ENCODE assay signal across 22 cellular contexts in the genomic region with DNA sequence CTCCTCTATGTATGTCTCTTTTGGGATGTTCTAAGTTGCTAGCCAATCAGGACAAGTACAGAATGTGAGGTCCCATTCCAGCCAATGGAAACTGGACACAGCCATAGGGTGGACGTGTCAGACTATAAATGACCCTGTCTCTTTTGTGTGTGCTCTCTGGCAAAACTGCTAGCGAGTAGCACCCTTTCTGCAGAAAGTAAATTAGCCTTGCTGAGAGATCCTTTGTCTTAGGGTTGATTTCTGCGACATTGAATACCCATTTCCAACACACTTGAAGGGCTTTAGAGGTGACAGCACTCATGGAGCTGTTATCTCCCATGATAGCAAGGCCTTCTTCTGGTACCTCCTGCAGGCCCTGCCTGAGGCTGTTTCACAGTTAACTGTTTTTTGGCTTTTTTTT.
DNase-seq lines count a peak whose midpoint lies in the region; ATAC-seq and TF ChIP-seq lines count a peak whose summit lies in the region.
"Had no signal": no experiment of that assay in that cellular context is flagged by ENCODE, and none has a peak within 500 bp of the region (broad histone marks: within the 10 kb centered on the region; RNA-seq: fewer than 3 reads in every experiment).

No MANE protein-coding gene starts in this region.

- RAD21 ChIA-PET in HCT116 (lab: Charles Lee; ENCODE audit: low non-redundant PET in 1 of 2, low total read pairs in 2 of 2, uncharacterized antibody in 2 of 2, unreplicated experiment in 2 of 2) = no interaction called here

- H2AFZ ChIP-seq in HCT116 (ENCODE audit: low read depth, low read length, poor library complexity, severe bottlenecking) = no peak overlapping the region

- no peak overlapping the region for H3K4me3 ChIP-seq in HCT116 (replicated peaks in 1 of 2; ENCODE audit: low read depth in 1 of 2, low read length in 2 of 2)
- H3K4me3 ChIP-seq: SK-N-MC had no signal

- H3K9me3 ChIP-seq in HCT116 (ENCODE audit: control insufficient read depth in 1 of 2, insufficient read depth in 1 of 2, low read depth in 1 of 2, low read length in 2 of 2) = peaks cover 10 to 25% of the 10 kb centered on the region in 2 experiments; a peak in 3 of 4 replicates
- H3K9me3 ChIP-seq: BE2C had no signal

- H3K27me3 ChIP-seq in HCT116 (ENCODE audit: insufficient read depth, low read length) = no peaks in the 10 kb centered on the region
- H3K27me3 ChIP-seq: BE2C had no signal

- H3K4me1 ChIP-seq in HCT116 (ENCODE audit: control insufficient read depth in 1 of 2, insufficient read depth in 2 of 2, low read length in 2 of 2) = peaks cover 21 to 26% of the 10 kb centered on the region in 2 experiments

- peaks cover 51% of the 10 kb centered on the region for H3K36me3 Mint-ChIP-seq in activated CD8-positive, alpha-beta T cell treated with anti-CD3 and anti-CD28 coated beads for 36 hours (ENCODE audit: low read depth)
- peaks cover 55% of the 10 kb centered on the region for H3K36me3 Mint-ChIP-seq in activated CD8-positive, alpha-beta T cell treated with anti-CD3 and anti-CD28 coated beads, Interleukin-2, amount 10 ng/mL, durations not matched to agents 7 days and 5 days (ENCODE audit: low read depth)
- peaks cover 36% of the 10 kb centered on the region for H3K36me3 Mint-ChIP-seq in activated naive CD8-positive, alpha-beta T cell
- peaks cover 34% of the 10 kb centered on the region for H3K36me3 Mint-ChIP-seq in memory B cell
- H3K36me3 Mint-ChIP-seq in activated CD8-positive, alpha-beta memory T cell treated with anti-CD3 and anti-CD28 coated beads, Interleukin-2, amount 10 ng/mL, durations not matched to agents 7 days and 5 days = peaks cover 42% of the 10 kb centered on the region

- no peak overlapping the region for H3K9ac ChIP-seq in HCT116 (ENCODE audit: low read length)

- intact Hi-C loops in activated CD8-positive, alpha-beta T cell treated with anti-CD3 and anti-CD28 coated beads for 36 hours (cut with micrococcal nuclease) = loop anchor here (2.0 kb wide), 1 partner anchor 103 kb away; no protein-coding TSS in a partner anchor
- intact Hi-C loops in HCT116 (cut with micrococcal nuclease) = no loop called here

- H3K4me3 Mint-ChIP-seq in activated CD8-positive, alpha-beta T cell treated with anti-CD3 and anti-CD28 coated beads for 36 hours = no peak overlapping the region
- no peak overlapping the region for H3K4me3 Mint-ChIP-seq in activated CD8-positive, alpha-beta T cell treated with anti-CD3 and anti-CD28 coated beads, Interleukin-2, amount 10 ng/mL, durations not matched to agents 7 days and 5 days
- no peak overlapping the region for H3K4me3 Mint-ChIP-seq in activated naive CD8-positive, alpha-beta T cell
- no peak overlapping the region for H3K4me3 Mint-ChIP-seq in memory B cell
- no peak overlapping the region for H3K4me3 Mint-ChIP-seq in activated CD8-positive, alpha-beta memory T cell treated with anti-CD3 and anti-CD28 coated beads, Interleukin-2, amount 10 ng/mL, durations not matched to agents 7 days and 5 days
- H3K4me3 Mint-ChIP-seq: CD8-positive, alpha-beta T cell; H9 had no signal

- H3K27me3 Mint-ChIP-seq in activated CD8-positive, alpha-beta T cell treated with anti-CD3 and anti-CD28 coated beads for 36 hours = no peaks in the 10 kb centered on the region
- H3K27me3 Mint-ChIP-seq in activated CD8-positive, alpha-beta T cell treated with anti-CD3 and anti-CD28 coated beads, Interleukin-2, amount 10 ng/mL, durations not matched to agents 7 days and 5 days (ENCODE audit: low read depth) = no peaks in the 10 kb centered on the region
- no peaks in the 10 kb centered on the region for H3K27me3 Mint-ChIP-seq in activated naive CD8-positive, alpha-beta T cell
- no peaks in the 10 kb centered on the region for H3K27me3 Mint-ChIP-seq in memory B cell
- H3K27me3 Mint-ChIP-seq in activated CD8-positive, alpha-beta memory T cell treated with anti-CD3 and anti-CD28 coated beads, Interleukin-2, amount 10 ng/mL, durations not matched to agents 7 days and 5 days = no peaks in the 10 kb centered on the region

- peaks cover 45% of the 10 kb centered on the region for H3K9me3 Mint-ChIP-seq in activated CD8-positive, alpha-beta T cell treated with anti-CD3 and anti-CD28 coated beads for 36 hours
- peaks cover 40% of the 10 kb centered on the region for H3K9me3 Mint-ChIP-seq in activated CD8-positive, alpha-beta T cell treated with anti-CD3 and anti-CD28 coated beads, Interleukin-2, amount 10 ng/mL, durations not matched to agents 7 days and 5 days (ENCODE audit: insufficient read depth)
- H3K9me3 Mint-ChIP-seq in activated naive CD8-positive, alpha-beta T cell (ENCODE audit: low read depth) = peaks cover 39% of the 10 kb centered on the region
- peaks cover 22% of the 10 kb centered on the region for H3K9me3 Mint-ChIP-seq in memory B cell
- H3K9me3 Mint-ChIP-seq in activated CD8-positive, alpha-beta memory T cell treated with anti-CD3 and anti-CD28 coated beads, Interleukin-2, amount 10 ng/mL, durations not matched to agents 7 days and 5 days (ENCODE audit: low read depth) = peaks cover 25% of the 10 kb centered on the region

- TF ChIP-seq CTCF in activated CD8-positive, alpha-beta T cell treated with anti-CD3 and anti-CD28 coated beads for 36 hours (IDR thresholded peaks at IDR 0.05) = no peak
- no peak for TF ChIP-seq CTCF in HCT116 (IDR thresholded peaks at IDR 0.05 in 2 of 3, conservative IDR thresholded peaks at IDR 0.05 in 1 of 3; ENCODE audit: borderline replicate concordance in 1 of 3, insufficient read depth in 1 of 3, low read depth in 2 of 3, low read length in 2 of 3)

- no peak overlapping the region for H3K4me2 ChIP-seq in HCT116 (ENCODE audit: low read length)

- H4K20me1 ChIP-seq in HCT116 (ENCODE audit: insufficient read depth) = no peaks in the 10 kb centered on the region

- peaks cover 90% of the 10 kb centered on the region for H3K79me2 ChIP-seq in HCT116 (ENCODE audit: insufficient read depth, low read length)

- CTCF ChIA-PET in activated CD8-positive, alpha-beta T cell treated with anti-CD3 and anti-CD28 coated beads for 36 hours (lab: Charles Lee) = no interaction called here
- CTCF ChIA-PET in activated CD8-positive, alpha-beta T cell treated with anti-CD3 and anti-CD28 coated beads, Interleukin-2, amount 10 ng/mL, durations not matched to agents 7 days and 5 days (lab: Charles Lee) = no interaction called here
- CTCF ChIA-PET in HCT116 (lab: Charles Lee) = no interaction called here
- CTCF ChIA-PET in activated CD8-positive, alpha-beta memory T cell treated with anti-CD3 and anti-CD28 coated beads, Interleukin-2, amount 10 ng/mL, durations not matched to agents 7 days and 5 days (lab: Charles Lee) = interaction anchor here (0.7 kb wide), 1 partner anchor 232 kb away, joined by 3 read pairs; no protein-coding TSS in a partner anchor

- POLR2A ChIA-PET in activated CD8-positive, alpha-beta T cell treated with anti-CD3 and anti-CD28 coated beads for 36 hours (lab: Charles Lee) = no interaction called here
- POLR2A ChIA-PET in activated CD8-positive, alpha-beta T cell treated with anti-CD3 and anti-CD28 coated beads, Interleukin-2, amount 10 ng/mL, durations not matched to agents 7 days and 5 days (lab: Charles Lee) = no interaction called here
- POLR2A ChIA-PET in HCT116 (lab: Charles Lee) = no interaction called here

- H3K4me1 Mint-ChIP-seq in activated CD8-positive, alpha-beta T cell treated with anti-CD3 and anti-CD28 coated beads for 36 hours (ENCODE audit: low read depth) = peaks cover 60% of the 10 kb centered on the region
- peaks cover 47% of the 10 kb centered on the region for H3K4me1 Mint-ChIP-seq in activated CD8-positive, alpha-beta T cell treated with anti-CD3 and anti-CD28 coated beads, Interleukin-2, amount 10 ng/mL, durations not matched to agents 7 days and 5 days (ENCODE audit: low read depth)
- H3K4me1 Mint-ChIP-seq in activated naive CD8-positive, alpha-beta T cell (ENCODE audit: low read depth) = peaks cover 62% of the 10 kb centered on the region
- H3K4me1 Mint-ChIP-seq in memory B cell = peaks cover 30% of the 10 kb centered on the region
- H3K4me1 Mint-ChIP-seq in activated CD8-positive, alpha-beta memory T cell treated with anti-CD3 and anti-CD28 coated beads, Interleukin-2, amount 10 ng/mL, durations not matched to agents 7 days and 5 days = peaks cover 41% of the 10 kb centered on the region

- no peaks in the 10 kb centered on the region for H3K36me3 ChIP-seq in HCT116 (ENCODE audit: control insufficient read depth in 1 of 2, insufficient read depth in 2 of 2, low read length in 2 of 2)
- H3K36me3 ChIP-seq: BE2C had no signal

- DNase-seq in activated CD8-positive, alpha-beta T cell treated with anti-CD3 and anti-CD28 coated beads for 36 hours = no peak
- DNase-seq in activated CD8-positive, alpha-beta T cell treated with anti-CD3 and anti-CD28 coated beads, Interleukin-2, amount 10 ng/mL, durations not matched to agents 7 days and 5 days = no peak
- no peak for DNase-seq in HCT116 (ENCODE audit: low read depth, low spot score)
- DNase-seq in memory B cell (ENCODE audit: low spot score in 2 of 2) = no peak
- DNase-seq in activated CD8-positive, alpha-beta memory T cell treated with anti-CD3 and anti-CD28 coated beads, Interleukin-2, amount 10 ng/mL, durations not matched to agents 7 days and 5 days = no peak
- DNase-seq in SHP77 (lab: John Stamatoyannopoulos, UW) = no peak
- DNase-seq: BE2C; Calu3; CD8-positive, alpha-beta T cell; DMS53; EL; H9; NCI-H1105 treated with DMSO at 0.1 percent for 48 hours; NCI-H1694; NCI-H2107; NCI-H510A; NCI-H748 treated with DMSO at 0.1 percent for 48 hours; NK-92 treated with Interleukin-12 subunit alpha and Interleukin-12 subunit beta, amount 100 ng/mL, for 24 hours; Right ventricle myocardium superior had no signal

- TF ChIP-seq POLR2A in HCT116 (IDR thresholded peaks at IDR 0.05; ENCODE audit: borderline replicate concordance, extremely low read depth, insufficient read depth, insufficient read length) = no peak

- H3K27ac Mint-ChIP-seq in activated CD8-positive, alpha-beta T cell treated with anti-CD3 and anti-CD28 coated beads for 36 hours = peak overlapping the region; percentile 66
- no peak overlapping the region for H3K27ac Mint-ChIP-seq in activated CD8-positive, alpha-beta T cell treated with anti-CD3 and anti-CD28 coated beads, Interleukin-2, amount 10 ng/mL, durations not matched to agents 7 days and 5 days
- peak overlapping the region; percentile 28 for H3K27ac Mint-ChIP-seq in activated naive CD8-positive, alpha-beta T cell
- peak overlapping the region; percentile 33 for H3K27ac Mint-ChIP-seq in memory B cell
- H3K27ac Mint-ChIP-seq in activated CD8-positive, alpha-beta memory T cell treated with anti-CD3 and anti-CD28 coated beads, Interleukin-2, amount 10 ng/mL, durations not matched to agents 7 days and 5 days = no peak overlapping the region
- H3K27ac Mint-ChIP-seq: CD8-positive, alpha-beta T cell; H9 had no signal

- H3K27ac ChIP-seq in HCT116 (ENCODE audit: low read depth, low read length) = no peak overlapping the region
- H3K27ac ChIP-seq: SK-N-MC had no signal

- ATAC-seq in activated CD8-positive, alpha-beta T cell treated with anti-CD3 and anti-CD28 coated beads for 36 hours = no peak
- ATAC-seq in activated CD8-positive, alpha-beta T cell treated with anti-CD3 and anti-CD28 coated beads, Interleukin-2, amount 10 ng/mL, durations not matched to agents 7 days and 5 days = no peak
- ATAC-seq in HCT116 (no peak), memory B cell (ENCODE audit: low read depth) (no peak), HG02763 (IDR thresholded peaks at IDR 0.05; ENCODE audit: unreplicated experiment) (no peak)
- ATAC-seq in activated CD8-positive, alpha-beta memory T cell treated with anti-CD3 and anti-CD28 coated beads, Interleukin-2, amount 10 ng/mL, durations not matched to agents 7 days and 5 days = no peak
- ATAC-seq: CD8-positive, alpha-beta T cell had no signal

- no peaks in the 10 kb centered on the region for H3K9me2 ChIP-seq in HCT116 (ENCODE audit: insufficient read depth)

- no TSS peak for BruUV-seq in HCT116 (replicated peaks; lab: Mats Ljungman, UMichigan)

- TF ChIP-seq RAD21 in HCT116 (IDR thresholded peaks at IDR 0.05; ENCODE audit: low read depth) = no peak

Comparison
In these comparisons a context has a peak if more than half of its experiments do, and no peak if none do; other contexts are left out.
1. H3K27ac Mint-ChIP-seq: peak in activated CD8-positive, alpha-beta T cell treated with anti-CD3 and anti-CD28 coated beads for 36 hours (single experiment), activated naive CD8-positive, alpha-beta T cell (single experiment) and memory B cell (single experiment); none in activated CD8-positive, alpha-beta T cell treated with anti-CD3 and anti-CD28 coated beads, Interleukin-2, amount 10 ng/mL, durations not matched to agents 7 days and 5 days (single experiment) and activated CD8-positive, alpha-beta memory T cell treated with anti-CD3 and anti-CD28 coated beads, Interleukin-2, amount 10 ng/mL, durations not matched to agents 7 days and 5 days (single experiment).